In genomic region chr14:52514046-52514811, GRCh38 we compare ENCODE assay signal across 17 cellular contexts. TPM values are rescaled to one million over a fixed set of nuclear protein-coding genes. Genes with fewer than 3 reads are reported as not detected.
DNase-seq lines count a peak whose midpoint lies in the region; ATAC-seq and TF ChIP-seq lines count a peak whose summit lies in the region.
"Had no signal": no experiment of that assay in that cellular context is flagged by ENCODE, and none has a peak within 500 bp of the region (broad histone marks: within the 10 kb centered on the region; RNA-seq: fewer than 3 reads in every experiment).

No MANE protein-coding gene starts in this region.

- intact Hi-C loops in left colon (cut with DNase I, micrococcal nuclease), result no loop called here
- intact Hi-C loops in mucosa of descending colon (cut with DNase I, micrococcal nuclease), result no loop called here

- no peak overlapping the region for H3K9ac ChIP-seq in Loucy (ENCODE audit: low read depth, low read length, poor library complexity, severe bottlenecking)
- H3K9ac ChIP-seq in neural progenitor cell, result peak overlapping the region; percentile 39
- H3K9ac ChIP-seq: GM23248 had no signal

- H3K4me3 ChIP-seq in Loucy (ENCODE audit: low read length, poor library complexity, severe bottlenecking) (no peak overlapping the region), mucosa of descending colon (no peak overlapping the region), neural progenitor cell (no peak overlapping the region)
- H3K4me3 ChIP-seq: GM23248 had no signal

- H3K79me2 ChIP-seq in Loucy (ENCODE audit: insufficient read depth, low read length) (no peaks in the 10 kb centered on the region), neural progenitor cell (ENCODE audit: low read depth) (no peaks in the 10 kb centered on the region)

- TF ChIP-seq CTCF in Loucy (conservative IDR thresholded peaks at IDR 0.05; ENCODE audit: low read length) (no peak), mucosa of descending colon (IDR thresholded peaks at IDR 0.05) (no peak), neural progenitor cell (IDR thresholded peaks at IDR 0.05) (no peak)

- H3K9me3 Mint-ChIP-seq in neural progenitor cell, result no peaks in the 10 kb centered on the region
- H3K9me3 Mint-ChIP-seq: CD4-positive, alpha-beta memory T cell had no signal

- no peak overlapping the region for H3K27ac ChIP-seq in neural progenitor cell
- H3K27ac ChIP-seq: GM23248 had no signal

- ATAC-seq in left colon (peak; percentile 73), mucosa of descending colon (peak; percentile 39), HG03097 (IDR thresholded peaks at IDR 0.05; ENCODE audit: low FRiP score, unreplicated experiment) (no peak)

- no peaks in the 10 kb centered on the region for H3K27me3 ChIP-seq in Loucy (ENCODE audit: insufficient read depth, low read length, poor library complexity, severe bottlenecking)
- H3K27me3 ChIP-seq in neural progenitor cell, result no peaks in the 10 kb centered on the region

- no peaks in the 10 kb centered on the region for H3K9me2 ChIP-seq in Loucy (replicated peaks; ENCODE audit: low read depth, low read length)

- peaks cover 2% of the 10 kb centered on the region; the same call in 1 of the 2 replicates for H3F3A ChIP-seq in Loucy (ENCODE audit: low read depth)
- no peaks in the 10 kb centered on the region for H3F3A ChIP-seq in neural progenitor cell (ENCODE audit: low read depth)

- no peaks in the 10 kb centered on the region for H3K36me3 Mint-ChIP-seq in neural progenitor cell

- peaks cover 13% of the 10 kb centered on the region for H3K4me1 Mint-ChIP-seq in neural progenitor cell
- H3K4me1 Mint-ChIP-seq: CD4-positive, alpha-beta memory T cell had no signal

- H3K9me3 ChIP-seq in Loucy (ENCODE audit: insufficient read depth, low read depth, low read length), result no peaks in the 10 kb centered on the region
- H3K9me3 ChIP-seq in mucosa of descending colon, result no peaks in the 10 kb centered on the region
- no peaks in the 10 kb centered on the region for H3K9me3 ChIP-seq in neural progenitor cell (ENCODE audit: low read depth)
- H3K9me3 ChIP-seq: Caco-2 had no signal

- H3K27me3 Mint-ChIP-seq in neural progenitor cell (ENCODE audit: insufficient read depth, low read depth), result no peaks in the 10 kb centered on the region
- H3K27me3 Mint-ChIP-seq: CD4-positive, alpha-beta memory T cell had no signal

- no peak for DNase-seq in left colon
- DNase-seq in mucosa of descending colon, result no peak
- no peak for DNase-seq in neural progenitor cell (ENCODE audit: low spot score)
- no peak for DNase-seq in stimulated activated CD4-positive, alpha-beta T cell treated with anti-CD3 and anti-CD28 coated beads, Interleukin-4, amount 100 ng/mL, for 24 hours
- no peak for DNase-seq in T-helper 2 cell
- DNase-seq in COLO668 (lab: John Stamatoyannopoulos, UW; ENCODE audit: unreplicated experiment), result no peak
- DNase-seq: 8988T; C1 segment of cervical spinal cord; Caco-2; CD4-positive, alpha-beta memory T cell; DMS153; DND-41; GM23248; H7; HCEC 1CT had no signal

- no peak overlapping the region for H3K4me3 Mint-ChIP-seq in neural progenitor cell
- H3K4me3 Mint-ChIP-seq: CD4-positive, alpha-beta memory T cell had no signal

- no peak overlapping the region for H3K27ac Mint-ChIP-seq in neural progenitor cell
- H3K27ac Mint-ChIP-seq: CD4-positive, alpha-beta memory T cell had no signal

- H3K4me1 ChIP-seq in Loucy (ENCODE audit: insufficient read depth, low read length, poor library complexity, severe bottlenecking), result peaks cover 12% of the 10 kb centered on the region
- no peaks in the 10 kb centered on the region for H3K4me1 ChIP-seq in mucosa of descending colon (ENCODE audit: low read depth)
- H3K4me1 ChIP-seq in neural progenitor cell, result peaks cover 3% of the 10 kb centered on the region
- H3K4me1 ChIP-seq: Caco-2 had no signal

- H3K36me3 ChIP-seq in Loucy (ENCODE audit: insufficient read depth, low read length) (0 out of 2 replicates have a peak, but pooled peaks cover 14% of the 10 kb centered on the region), mucosa of descending colon (ENCODE audit: low read depth) (no peaks in the 10 kb centered on the region), neural progenitor cell (no peaks in the 10 kb centered on the region)

- H3K4me2 ChIP-seq in Loucy (ENCODE audit: low read depth, low read length, poor library complexity, severe bottlenecking) (peak overlapping the region; percentile 12), neural progenitor cell (no peak overlapping the region)

- H4K20me1 ChIP-seq in Loucy (ENCODE audit: insufficient read depth, low read length, poor library complexity, severe bottlenecking) (no peaks in the 10 kb centered on the region), neural progenitor cell (ENCODE audit: low read depth) (no peaks in the 10 kb centered on the region)

- H2AFZ ChIP-seq in Loucy (ENCODE audit: low read length), result no peak overlapping the region
- no peak overlapping the region for H2AFZ ChIP-seq in neural progenitor cell (replicated peaks)
- H2AFZ ChIP-seq: GM23248 had no signal

RNA-seq across cellular contexts. Expression of gene TXNDC16, which starts 38.1 kb away (rescaled TPM):
- total RNA-seq in left colon, result 1 to 10 TPM; 8.0 to 8.3 TPM
- 10 to 100 TPM in 1 of 3 donors, 1 to 10 TPM in 2; 8.6 to 10.3 (median 9.7) TPM for total RNA-seq in mucosa of descending colon
- total RNA-seq in neural progenitor cell (ENCODE audit: low replicate concordance), result 17.9 and 22.6 TPM in 2 replicates

RNA-seq across cellular contexts. Expression of gene GPR137C, which starts 38.4 kb away (rescaled TPM):
- total RNA-seq in left colon (under 1 TPM; 0.15 to 0.39 TPM), mucosa of descending colon (under 1 TPM; 0.43 to 0.82 (median 0.51) TPM), neural progenitor cell (ENCODE audit: low replicate concordance) (7.1 and 9.3 TPM in 2 replicates)
